27 cellular contexts compared by ENCODE assay signal in genomic region chr12:61072717-61073116, GRCh38.
"Had no signal": no experiment of that assay in that cellular context is flagged by ENCODE, and none has a peak within 500 bp of the region (broad histone marks: within the 10 kb centered on the region; RNA-seq: fewer than 3 reads in every experiment).

No MANE protein-coding gene starts in this region.

- H3K4me1 ChIP-seq: colonic mucosa, esophagus squamous epithelium, gastrocnemius medialis, heart right ventricle, left lung had no signal

- H3K27me3 Mint-ChIP-seq: dendritic cell treated with granulocyte-macrophage colony-stimulating factor and Interleukin-4, amounts not matched to agents 40 ng/mL and 50 ng/mL, for 4 days; effector memory CD8-positive, alpha-beta T cell; memory B cell; naive thymus-derived CD4-positive, alpha-beta T cell had no signal

- DNase-seq: colonic mucosa; cortex of kidney; effector CD8-positive, alpha-beta T cell; effector memory CD8-positive, alpha-beta T cell; endodermal cell; erythroblast; esophagus squamous epithelium; foreskin melanocyte; gastrocnemius medialis; glutamatergic neuron; head of caudate nucleus; heart right ventricle; hippocampal formation; immature natural killer cell; left cardiac atrium; left lung; left ventricle myocardium superior; mammary epithelial cell; mesendoderm; midbrain; naive thymus-derived CD4-positive, alpha-beta T cell had no signal

- H3K4me3 ChIP-seq: colonic mucosa, esophagus squamous epithelium, gastrocnemius medialis, heart right ventricle, left lung, lung had no signal

- H3K4me3 Mint-ChIP-seq: dendritic cell treated with granulocyte-macrophage colony-stimulating factor and Interleukin-4, amounts not matched to agents 40 ng/mL and 50 ng/mL, for 4 days; effector memory CD8-positive, alpha-beta T cell; endodermal cell; immature natural killer cell; memory B cell; naive thymus-derived CD4-positive, alpha-beta T cell had no signal

- H3K36me3 ChIP-seq: colonic mucosa, esophagus squamous epithelium, gastrocnemius medialis, heart right ventricle, left lung had no signal

- H3K27ac Mint-ChIP-seq: dendritic cell treated with granulocyte-macrophage colony-stimulating factor and Interleukin-4, amounts not matched to agents 40 ng/mL and 50 ng/mL, for 4 days; effector memory CD8-positive, alpha-beta T cell; endodermal cell; immature natural killer cell; memory B cell; naive thymus-derived CD4-positive, alpha-beta T cell had no signal

- ATAC-seq: effector memory CD8-positive, alpha-beta T cell; esophagus mucosa; gastrocnemius medialis; heart right ventricle; left cardiac atrium; left lung; left ventricle myocardium superior; naive thymus-derived CD4-positive, alpha-beta T cell had no signal

- H3K36me3 Mint-ChIP-seq: immature natural killer cell; memory B cell; naive thymus-derived CD4-positive, alpha-beta T cell had no signal

- H3K27ac ChIP-seq: colonic mucosa, epithelial cell of prostate, esophagus squamous epithelium, gastrocnemius medialis, heart right ventricle, left lung had no signal

- H3K9me3 ChIP-seq: colonic mucosa, esophagus squamous epithelium, gastrocnemius medialis had no signal

- H3K4me1 Mint-ChIP-seq: endodermal cell; immature natural killer cell; memory B cell; naive thymus-derived CD4-positive, alpha-beta T cell had no signal

- FAIRE-seq: keratinocyte had no signal

- H3K27me3 ChIP-seq: colonic mucosa, esophagus squamous epithelium, gastrocnemius medialis, heart right ventricle, left lung had no signal
